1 cellular context compared by ENCODE assay signal in the genomic region with DNA sequence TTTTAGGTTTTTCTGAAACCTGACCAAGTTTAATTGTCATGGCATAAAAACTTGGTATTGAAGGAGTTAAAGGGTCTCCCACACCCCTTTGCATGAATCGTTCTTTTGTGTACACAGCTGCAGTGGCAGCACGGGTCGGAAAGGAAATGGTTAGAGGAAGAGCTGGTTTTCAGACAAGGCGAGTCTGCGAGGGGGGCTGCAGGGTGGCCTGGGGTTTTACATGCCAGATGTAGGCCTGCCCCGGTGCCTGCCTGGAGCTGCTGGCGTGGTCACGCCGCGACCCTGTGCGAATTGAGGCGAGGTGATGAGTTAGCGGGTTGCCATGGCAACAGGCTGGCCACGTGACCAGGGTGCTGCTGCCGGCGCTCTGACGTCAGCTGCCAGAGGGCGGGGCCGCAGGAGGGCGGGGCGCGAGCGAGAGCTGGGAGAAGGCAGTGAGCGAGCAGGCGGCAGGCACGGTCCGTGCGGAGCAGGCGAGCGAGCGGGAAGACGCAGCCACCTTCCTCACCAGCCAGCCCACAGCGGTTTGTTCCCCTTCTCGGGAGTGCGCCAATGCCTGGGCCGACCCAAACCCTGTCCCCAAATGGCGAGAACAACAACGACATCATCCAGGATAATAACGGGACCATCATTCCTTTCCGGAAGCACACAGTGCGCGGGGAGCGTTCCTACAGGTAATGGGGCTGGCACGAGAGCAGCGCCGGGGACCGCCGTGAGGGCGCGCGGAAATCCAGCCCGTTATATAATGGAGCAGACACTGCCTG.
TF ChIP-seq lines count a peak whose summit lies in the region.

TSS of gene MAPRE2 (plus strand) at position 426 of the 764 bp plus-strand sequence. CDS start at position 553, 127 bp downstream.

TF ChIP-seq in HepG2, 621 proteins besides CTCF, POLR2A, EP300 and RAD21 (continued from another document):
- TF ChIP-seq ZNF597 (CRISPR knock-in tag; IDR thresholded peaks at IDR 0.05) (no peak), TBX2 (CRISPR knock-in tag; IDR thresholded peaks at IDR 0.05; ENCODE audit: borderline replicate concordance) (peak; percentile 80), ZMYM2 (CRISPR knock-in tag; IDR thresholded peaks at IDR 0.05) (0 out of 2 replicates have a peak, but pooled peaks have one; percentile 33)
